ENCODE assay signal across 8 cellular contexts in genomic region chr5:611731-612486, GRCh38. TPM values are rescaled to one million over a fixed set of nuclear protein-coding genes. Genes with fewer than 3 reads are reported as not detected.
DNase-seq lines count a peak whose midpoint lies in the region; FAIRE-seq and TF ChIP-seq lines count a peak whose summit lies in the region.

TSS of gene CEP72 (plus strand) at chr5:612340. CDS start at chr5:612362, 22 bp downstream.

- peaks cover 52% of the 10 kb centered on the region for H3K79me2 ChIP-seq in MM.1S (ENCODE audit: low read length)

- H3F3A ChIP-seq in MM.1S (ENCODE audit: insufficient read depth, low read length), result peaks cover 11% of the 10 kb centered on the region

- H3K9me3 ChIP-seq in MM.1S (replicated peaks; ENCODE audit: insufficient read depth, low read length) (no peaks in the 10 kb centered on the region), subcutaneous abdominal adipose tissue (ENCODE audit: control insufficient read depth in 5 of 5, low read length in 5 of 5) (no peaks in the 10 kb centered on the region)

- H3K4me1 ChIP-seq in MM.1S (ENCODE audit: low read length) (peaks cover 15% of the 10 kb centered on the region), subcutaneous abdominal adipose tissue (ENCODE audit: control insufficient read depth in 5 of 5, insufficient read depth in 5 of 5, low read length in 5 of 5) (peaks cover 0 to 17% (median 13%) of the 10 kb centered on the region in 5 donors)

- H2AFZ ChIP-seq in MM.1S (ENCODE audit: low read length), result peak within 1 kb of the TSS; percentile 83

- DNase-seq in ELR (ENCODE audit: low read depth) (peak; percentile 88), H7 (peak; percentile 99), MM.1S (peak; percentile 90), SK-MEL-5 (ENCODE audit: low read depth, low spot score) (peak; percentile 91), frontal cortex (ENCODE audit: low spot score in 2 of 2) (peak; percentile 98 to 99), non-pigmented ciliary epithelial cell (ENCODE audit: low read depth) (peak; percentile 26)
- peak; percentile 92 for DNase-seq in activated gamma-delta T cell treated with anti-CD3 and anti-CD28 coated beads, Interleukin-2, amount 50 U/mL, for 16 hours (ENCODE audit: low read depth)

- no peaks in the 10 kb centered on the region for H3K36me3 ChIP-seq in H7 (replicated peaks; ENCODE audit: control insufficient read depth, insufficient read depth, low read length)
- no peaks in the 10 kb centered on the region; the same call in 1 of the 2 replicates for H3K36me3 ChIP-seq in MM.1S (replicated peaks; ENCODE audit: insufficient read depth, low read length)
- H3K36me3 ChIP-seq in subcutaneous abdominal adipose tissue (ENCODE audit: control insufficient read depth in 5 of 5, insufficient read depth in 5 of 5, low read length in 5 of 5), result no peaks in the 10 kb centered on the region

- no peak for TF ChIP-seq CTCF in MM.1S (IDR thresholded peaks at IDR 0.05; ENCODE audit: low read length)

- peak within 1 kb of the TSS; percentile 97 for H3K4me2 ChIP-seq in MM.1S (ENCODE audit: low read depth, low read length)

- H3K9ac ChIP-seq in MM.1S (ENCODE audit: low read length), result peak within 1 kb of the TSS; percentile 67
- peak within 1 kb of the TSS in 4 of 5 donors; percentile 65 to 81 (median 71) for H3K9ac ChIP-seq in subcutaneous abdominal adipose tissue (ENCODE audit: low read length in 5 of 5)

- H3K9me2 ChIP-seq in MM.1S (replicated peaks; ENCODE audit: insufficient read depth, low read length), result no peaks in the 10 kb centered on the region

- no peak for FAIRE-seq in frontal cortex (lab: Jason Lieb, UNC)

- H3K27me3 ChIP-seq in H7 (ENCODE audit: control insufficient read depth, insufficient read depth, low read length) (no peaks in the 10 kb centered on the region), MM.1S (replicated peaks; ENCODE audit: insufficient read depth, low read length) (no peaks in the 10 kb centered on the region), subcutaneous abdominal adipose tissue (ENCODE audit: control insufficient read depth in 5 of 5, insufficient read depth in 4 of 5, low read length in 5 of 5) (peaks cover 0 to 17% (median 12%) of the 10 kb centered on the region in 5 donors)

- H3K27ac ChIP-seq in MM.1S (ENCODE audit: low read length) (no peak within 1 kb of the TSS), subcutaneous abdominal adipose tissue (ENCODE audit: low read depth, low read length) (no peak within 1 kb of the TSS)

- H3K4me3 ChIP-seq in H7 (ENCODE audit: insufficient read depth, low read depth, low read length), result peak within 1 kb of the TSS; percentile 71
- H3K4me3 ChIP-seq in MM.1S (ENCODE audit: low read length), result peak within 1 kb of the TSS; percentile 93
- peak within 1 kb of the TSS; percentile 59 to 78 (median 75) for H3K4me3 ChIP-seq in subcutaneous abdominal adipose tissue (ENCODE audit: low read depth in 1 of 5, low read length in 5 of 5)

- in situ Hi-C loops in SK-MEL-5 (cut with HindIII; ENCODE audit: low pct_unique_long_range_greater_than_20kb, low sequenced_read_pairs), result no loop called here

- no peaks in the 10 kb centered on the region for H4K20me1 ChIP-seq in MM.1S (ENCODE audit: insufficient read depth, low read length)

RNA-seq across cellular contexts. Expression of gene CEP72, which starts in this region (rescaled TPM):
- total RNA-seq in H7 (2014; rRNA removed; shearing (Covaris generic)), result 12.6 and 20.7 TPM in 2 replicates
- 7.1 and 8.9 TPM in 2 replicates for total RNA-seq in SK-MEL-5 (2014; rRNA removed; shearing (Covaris generic))
- polyA plus RNA-seq in SK-MEL-5 (2015; cell fraction: cytosol; rRNA removed), result 9.6 and 10.4 TPM in 2 replicates
- 28.8 and 29.5 TPM in 2 replicates for polyA plus RNA-seq in SK-MEL-5 (2015; cell fraction: nucleus; rRNA removed)
- 4.5 TPM for total RNA-seq in frontal cortex

Comparison
In these comparisons a context has a peak if more than half of its experiments do, and no peak if none do; other contexts are left out.
1. DNase-seq: peak in every context shown above with its lines; median percentile 99 in H7; 98 in frontal cortex; 92 in activated gamma-delta T cell treated with anti-CD3 and anti-CD28 coated beads, Interleukin-2, amount 50 U/mL, for 16 hours; 91 in SK-MEL-5; 90 in MM.1S; 88 in ELR; 26 in non-pigmented ciliary epithelial cell.